In the genomic region with DNA sequence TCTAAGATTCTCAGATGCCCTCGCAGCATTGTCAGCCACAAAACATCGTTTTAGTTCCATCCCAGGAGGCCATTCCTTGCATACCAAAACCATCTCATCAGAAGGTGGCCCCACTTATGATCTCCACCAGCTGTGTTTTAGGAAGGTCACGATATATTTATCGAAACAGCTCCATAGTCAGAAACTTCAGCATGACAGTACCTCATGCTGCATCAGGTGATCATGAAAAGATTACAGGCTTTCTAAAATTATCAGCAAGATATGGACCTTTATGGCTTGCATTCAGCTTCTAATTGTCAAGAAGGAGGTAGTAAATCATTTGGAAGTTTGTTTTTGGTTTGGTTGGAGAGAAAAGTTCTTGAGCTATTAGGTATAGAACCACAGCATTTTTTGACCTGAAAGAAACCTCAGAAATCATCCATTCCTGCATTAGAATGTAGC, we compare ENCODE assay signal across 22 cellular contexts. TPM values are rescaled to one million over a fixed set of nuclear protein-coding genes. Genes with fewer than 3 reads are reported as not detected.
DNase-seq lines count a peak whose midpoint lies in the region; ATAC-seq and TF ChIP-seq lines count a peak whose summit lies in the region.
"Had no signal": no experiment of that assay in that cellular context is flagged by ENCODE, and none has a peak within 500 bp of the region (broad histone marks: within the 10 kb centered on the region; RNA-seq: fewer than 3 reads in every experiment).

No MANE protein-coding gene starts in this region.

- 55 to 57% methylated on average over 4 of the region's 4 CpGs for WGBS in GM23248 (ENCODE audit: low coverage in 1 of 2, low lambda C conversion rate in 2 of 2, missing lambda C conversion rate in 2 of 2), 2 experiments
- no CpG with 5 or more reads among the region's 4 CpGs for WGBS in neuronal stem cell (ENCODE audit: extremely low coverage in 2 of 2, insufficient read length in 2 of 2, insufficient replicate concordance in 1 of 2), 2 donors

- no peaks in the 10 kb centered on the region for H3K36me3 ChIP-seq in GM23248 (ENCODE audit: low read depth)
- H3K36me3 ChIP-seq in neuronal stem cell (replicated peaks in 1 of 2; ENCODE audit: control insufficient read depth in 2 of 2, insufficient read depth in 2 of 2, low read length in 2 of 2): no peaks in the 10 kb centered on the region
- H3K36me3 ChIP-seq: ascending aorta, WERI-Rb-1 had no signal

- H2AK5ac ChIP-seq in neuronal stem cell (ENCODE audit: low read depth, low read length): no peak overlapping the region

- H2BK120ac ChIP-seq in neuronal stem cell (ENCODE audit: low read depth, low read length): no peak overlapping the region

- H3K9me2 ChIP-seq in GM23248 (ENCODE audit: insufficient read depth): no peaks in the 10 kb centered on the region

- no peaks in the 10 kb centered on the region for H3K27me3 ChIP-seq in GM23248 (replicated peaks; ENCODE audit: insufficient read depth)
- no peaks in the 10 kb centered on the region for H3K27me3 ChIP-seq in neuronal stem cell (ENCODE audit: control insufficient read depth in 3 of 3, insufficient read depth in 3 of 3, low read depth in 1 of 3, low read length in 3 of 3)
- H3K27me3 ChIP-seq: ascending aorta had no signal

- no peaks in the 10 kb centered on the region for H3K79me1 ChIP-seq in neuronal stem cell (ENCODE audit: low read depth, low read length)

- H3K14ac ChIP-seq in neuronal stem cell (ENCODE audit: low read length): no peak overlapping the region

- H3K27ac ChIP-seq in GM23248 (peak overlapping the region; percentile 16), neuronal stem cell (replicated peaks; ENCODE audit: low read length) (no peak overlapping the region)
- H3K27ac ChIP-seq: A549, ascending aorta, WERI-Rb-1 had no signal

- no peak overlapping the region for H2AFZ ChIP-seq in GM23248
- no peak overlapping the region for H2AFZ ChIP-seq in neuronal stem cell (ENCODE audit: low read length)

- no peak overlapping the region for H4K8ac ChIP-seq in neuronal stem cell (ENCODE audit: low read depth, low read length)

- H3F3A ChIP-seq in GM23248 (ENCODE audit: insufficient read depth): peaks cover 43% of the 10 kb centered on the region

- H3K4me1 ChIP-seq in GM23248 (ENCODE audit: insufficient read depth) (peaks cover 56% of the 10 kb centered on the region), neuronal stem cell (ENCODE audit: control insufficient read depth in 2 of 2, insufficient read depth in 1 of 2, low read depth in 1 of 2, low read length in 2 of 2) (peaks cover 0 to 3% of the 10 kb centered on the region in 2 donors)

- no peak for TF ChIP-seq CTCF in GM10248 (IDR thresholded peaks at IDR 0.05; ENCODE audit: control extremely low read depth, extremely low read depth, low read depth, missing control alignments)

- no peak overlapping the region for H2BK5ac ChIP-seq in neuronal stem cell (ENCODE audit: low read length)

- H4K91ac ChIP-seq in neuronal stem cell (ENCODE audit: low read depth, low read length, poor library complexity): no peak overlapping the region

- no peak overlapping the region for H3K4ac ChIP-seq in neuronal stem cell (ENCODE audit: low read length)

- in situ Hi-C loops in GM23248 (cut with MboI): no loop called here

- H3K23ac ChIP-seq in neuronal stem cell (ENCODE audit: low read depth, low read length, poor library complexity): no peak overlapping the region

- ATAC-seq in HG02623 (IDR thresholded peaks at IDR 0.05; ENCODE audit: unreplicated experiment): no peak
- ATAC-seq: A549; activated T-helper 17 cell treated with anti-CD3 and anti-CD28 coated beads, Interleukin-2, amount 50 U/mL, for 72 hours; stimulated activated effector memory CD8-positive, alpha-beta T cell treated with anti-CD3 and anti-CD28 coated beads, Interleukin-12 subunit alpha, Interleukin-12 subunit beta, amount 100 ng/mL, for 72 hours had no signal

- DNase-seq in AG08395 (ENCODE audit: low spot score) (peak; percentile 46), GM23248 (peak; percentile 40), T1000 (lab: John Stamatoyannopoulos, UW) (peak; percentile 19), iris pigment epithelial cell (ENCODE audit: low read depth) (peak; percentile 62), GM10248 (ENCODE audit: extremely low spot score) (no peak), neuronal stem cell (ENCODE audit: low spot score) (no peak), SW480 (ENCODE audit: low spot score) (no peak)
- DNase-seq: activated CD8-positive, alpha-beta memory T cell treated with anti-CD3 and anti-CD28 coated beads, Interleukin-2, amount 50 U/mL, for 4 hours; C1 segment of cervical spinal cord; Calu3; cerebellar nuclear complex; mammary epithelial cell; NCI-H1048; NCI-H1930; NCI-H226; NCI-H774; WERI-Rb-1 had no signal

- H2BK12ac ChIP-seq in neuronal stem cell (ENCODE audit: low read length): no peak overlapping the region

- no peak overlapping the region for H3K4me3 ChIP-seq in GM23248
- H3K4me3 ChIP-seq in neuronal stem cell (ENCODE audit: low read length in 2 of 2): no peak overlapping the region
- H3K4me3 ChIP-seq: A549, ascending aorta had no signal

- H3K9ac ChIP-seq in GM23248 (no peak overlapping the region), neuronal stem cell (ENCODE audit: low read depth, low read length, poor library complexity) (no peak overlapping the region)

- POLR2A ChIA-PET in GM10248 (lab: Yijun Ruan, JAX): no interaction called here

- CTCF ChIA-PET in GM10248 (lab: Yijun Ruan, JAX): no interaction called here

- H2BK15ac ChIP-seq in neuronal stem cell (ENCODE audit: low read length): no peak overlapping the region

- H3K9me3 ChIP-seq in GM23248 (ENCODE audit: low read depth) (no peaks in the 10 kb centered on the region), neuronal stem cell (replicated peaks in 1 of 2; ENCODE audit: control insufficient read depth in 2 of 2, insufficient read depth in 1 of 2, low read depth in 1 of 2, low read length in 2 of 2) (no peaks in the 10 kb centered on the region)
- H3K9me3 ChIP-seq: A549, ascending aorta had no signal

- no peak overlapping the region for H3K18ac ChIP-seq in neuronal stem cell (ENCODE audit: low read length)

- H3K79me2 ChIP-seq in GM23248 (ENCODE audit: insufficient read depth): peaks cover 78% of the 10 kb centered on the region

- H3K4me2 ChIP-seq in GM23248 (ENCODE audit: unreplicated experiment): peak overlapping the region; percentile 24
- no peak overlapping the region for H3K4me2 ChIP-seq in neuronal stem cell (ENCODE audit: insufficient read depth, low read length, poor library complexity, severe bottlenecking)
- H3K4me2 ChIP-seq: A549 had no signal

- no peaks in the 10 kb centered on the region for H4K20me1 ChIP-seq in GM23248 (ENCODE audit: insufficient read depth)

RNA-seq across cellular contexts. Expression of a gene that starts 20.0 kb away (rescaled TPM):
- 11.8 and 13.8 TPM in 2 replicates for total RNA-seq in GM23248 (2014; rRNA removed; shearing (Covaris generic))
- 19.6 and 19.8 TPM in 2 replicates for polyA plus RNA-seq in GM23248 (2016; fragmentation: Nextera tagmentation; extraction: Ambion mirVana)
- 2.6 TPM for polyA plus RNA-seq in neuronal stem cell (2013, experiment 1 of 2)
- 2.6 TPM for polyA plus RNA-seq in neuronal stem cell (2013, experiment 2 of 2)

Comparison
In these comparisons a context has a peak if more than half of its experiments do, and no peak if none do; other contexts are left out.
1. DNase-seq: peak in AG08395 (single experiment), GM23248 (single experiment), T1000 (single experiment) and iris pigment epithelial cell (single experiment); none in GM10248 (single experiment), neuronal stem cell (single experiment) and SW480 (single experiment).